In genomic region chr1:213987422-213987875, GRCh38 we compare ENCODE assay signal across 8 cellular contexts. TPM values are rescaled to one million over a fixed set of nuclear protein-coding genes. Genes with fewer than 3 reads are reported as not detected.
DNase-seq lines count a peak whose midpoint lies in the region; ATAC-seq and TF ChIP-seq lines count a peak whose summit lies in the region.

No MANE protein-coding gene starts in this region.

- intact Hi-C loops in activated CD8-positive, alpha-beta T cell treated with anti-CD3 and anti-CD28 coated beads for 36 hours (cut with micrococcal nuclease) = no loop called here
- intact Hi-C loops in left ventricle myocardium inferior (cut with micrococcal nuclease) = no loop called here

- TF ChIP-seq CTCF in activated CD8-positive, alpha-beta T cell treated with anti-CD3 and anti-CD28 coated beads for 36 hours (IDR thresholded peaks at IDR 0.05) = no peak
- no peak for TF ChIP-seq CTCF in left ventricle myocardium inferior (IDR thresholded peaks at IDR 0.05; ENCODE audit: borderline replicate concordance)

- ATAC-seq in HG03139 (IDR thresholded peaks at IDR 0.05; ENCODE audit: unreplicated experiment) = peak; percentile 32
- ATAC-seq in activated CD8-positive, alpha-beta T cell treated with anti-CD3 and anti-CD28 coated beads for 36 hours = peak; percentile 24

- H3K9me3 Mint-ChIP-seq in activated CD4-positive, alpha-beta T cell treated with anti-CD3 and anti-CD28 coated beads, Interleukin-2, amount 10 ng/mL, durations not matched to agents 7 days and 5 days = no peaks in the 10 kb centered on the region
- H3K9me3 Mint-ChIP-seq in activated CD8-positive, alpha-beta T cell treated with anti-CD3 and anti-CD28 coated beads for 36 hours = no peaks in the 10 kb centered on the region

- H3K4me1 ChIP-seq in left ventricle myocardium inferior (peaks cover 67% of the 10 kb centered on the region), skeletal muscle tissue (ENCODE audit: control insufficient read depth in 3 of 3, insufficient read depth in 3 of 3, low read length in 3 of 3) (peaks cover 15 to 30% (median 29%) of the 10 kb centered on the region in 3 donors)

- no peak for DNase-seq in activated CD4-positive, alpha-beta T cell treated with anti-CD3 and anti-CD28 coated beads, Interleukin-2, amount 10 ng/mL, durations not matched to agents 7 days and 5 days
- DNase-seq in activated CD4-positive, alpha-beta T cell treated with anti-CD3 and anti-CD28 coated beads for 4 hours = no peak
- no peak for DNase-seq in activated CD8-positive, alpha-beta T cell treated with anti-CD3 and anti-CD28 coated beads for 36 hours
- DNase-seq in left ventricle myocardium inferior (no peak), AG20443 (ENCODE audit: low spot score) (no peak), T1000 (lab: John Stamatoyannopoulos, UW) (no peak)

- peak overlapping the region; percentile 57 to 83 (median 73) for H3K9ac ChIP-seq in skeletal muscle tissue (ENCODE audit: low read depth in 1 of 3, low read length in 3 of 3)

- peaks cover 2% of the 10 kb centered on the region for H3K36me3 Mint-ChIP-seq in activated CD4-positive, alpha-beta T cell treated with anti-CD3 and anti-CD28 coated beads, Interleukin-2, amount 10 ng/mL, durations not matched to agents 7 days and 5 days (ENCODE audit: low read depth)
- no peaks in the 10 kb centered on the region for H3K36me3 Mint-ChIP-seq in activated CD8-positive, alpha-beta T cell treated with anti-CD3 and anti-CD28 coated beads for 36 hours (ENCODE audit: low read depth)

- peak overlapping the region; percentile 90 for H3K4me3 Mint-ChIP-seq in activated CD4-positive, alpha-beta T cell treated with anti-CD3 and anti-CD28 coated beads, Interleukin-2, amount 10 ng/mL, durations not matched to agents 7 days and 5 days
- peak overlapping the region; percentile 77 for H3K4me3 Mint-ChIP-seq in activated CD8-positive, alpha-beta T cell treated with anti-CD3 and anti-CD28 coated beads for 36 hours

- no peaks in the 10 kb centered on the region for H3K36me3 ChIP-seq in left ventricle myocardium inferior
- H3K36me3 ChIP-seq in skeletal muscle tissue (ENCODE audit: control insufficient read depth in 3 of 3, insufficient read depth in 3 of 3, low read length in 3 of 3) = no peaks in the 10 kb centered on the region

- peak overlapping the region; percentile 91 for H3K27ac Mint-ChIP-seq in activated CD4-positive, alpha-beta T cell treated with anti-CD3 and anti-CD28 coated beads, Interleukin-2, amount 10 ng/mL, durations not matched to agents 7 days and 5 days
- H3K27ac Mint-ChIP-seq in activated CD8-positive, alpha-beta T cell treated with anti-CD3 and anti-CD28 coated beads for 36 hours = no peak overlapping the region

- CTCF ChIA-PET in activated CD4-positive, alpha-beta T cell treated with anti-CD3 and anti-CD28 coated beads, Interleukin-2, amount 10 ng/mL, durations not matched to agents 7 days and 5 days (lab: Charles Lee) = interaction anchor here (0.7 kb wide), 1 partner anchor 225 kb away, joined by 3 read pairs; no protein-coding TSS in a partner anchor
- CTCF ChIA-PET in activated CD8-positive, alpha-beta T cell treated with anti-CD3 and anti-CD28 coated beads for 36 hours (lab: Charles Lee) = interaction anchor here (1.1 kb wide), 1 partner anchor 9 kb away, joined by 4 read pairs; no protein-coding TSS in a partner anchor

- H3K4me3 ChIP-seq in left ventricle myocardium inferior (peak overlapping the region; percentile 75), skeletal muscle tissue (ENCODE audit: low read length in 3 of 3) (peak overlapping the region; percentile 75 to 85 (median 79))

- POLR2A ChIA-PET in activated CD4-positive, alpha-beta T cell treated with anti-CD3 and anti-CD28 coated beads, Interleukin-2, amount 10 ng/mL, durations not matched to agents 7 days and 5 days (lab: Charles Lee) = interaction anchor here (0.7 kb wide), 1 partner anchor 31 kb away, joined by 3 read pairs; no protein-coding TSS in a partner anchor
- POLR2A ChIA-PET in activated CD8-positive, alpha-beta T cell treated with anti-CD3 and anti-CD28 coated beads for 36 hours (lab: Charles Lee) = no interaction called here

- H3K9me3 ChIP-seq in left ventricle myocardium inferior (replicated peaks) (no peaks in the 10 kb centered on the region), skeletal muscle tissue (ENCODE audit: control insufficient read depth in 3 of 3, low read length in 3 of 3) (no peaks in the 10 kb centered on the region)

- H3K4me1 Mint-ChIP-seq in activated CD4-positive, alpha-beta T cell treated with anti-CD3 and anti-CD28 coated beads, Interleukin-2, amount 10 ng/mL, durations not matched to agents 7 days and 5 days = peaks cover 39% of the 10 kb centered on the region
- H3K4me1 Mint-ChIP-seq in activated CD8-positive, alpha-beta T cell treated with anti-CD3 and anti-CD28 coated beads for 36 hours (ENCODE audit: low read depth) = peaks cover 29% of the 10 kb centered on the region

- H3K27me3 Mint-ChIP-seq in activated CD4-positive, alpha-beta T cell treated with anti-CD3 and anti-CD28 coated beads, Interleukin-2, amount 10 ng/mL, durations not matched to agents 7 days and 5 days = peaks cover 89% of the 10 kb centered on the region
- H3K27me3 Mint-ChIP-seq in activated CD8-positive, alpha-beta T cell treated with anti-CD3 and anti-CD28 coated beads for 36 hours = peaks cover 82% of the 10 kb centered on the region

- H3K27me3 ChIP-seq in left ventricle myocardium inferior (ENCODE audit: low read depth) (peaks cover 64% of the 10 kb centered on the region), skeletal muscle tissue (ENCODE audit: control insufficient read depth in 3 of 3, insufficient read depth in 3 of 3, low read length in 3 of 3) (peaks cover 26 to 40% (median 33%) of the 10 kb centered on the region in 3 donors)

- H3K27ac ChIP-seq in left ventricle myocardium inferior (replicated peaks) (peak overlapping the region; percentile 92), skeletal muscle tissue (ENCODE audit: low read depth, low read length) (peak overlapping the region; percentile 69)

RNA-seq across cellular contexts. Expression of gene PROX1, which starts 0.3 kb away (rescaled TPM):
- under 1 TPM; 0.02 to 0.15 TPM for total RNA-seq in activated CD4-positive, alpha-beta T cell treated with anti-CD3 and anti-CD28 coated beads, Interleukin-2, amount 10 ng/mL, durations not matched to agents 7 days and 5 days
- under 1 TPM in 1 of 2 experiments, not detected in 1; 0.09 TPM for total RNA-seq in activated CD8-positive, alpha-beta T cell treated with anti-CD3 and anti-CD28 coated beads for 36 hours
- total RNA-seq in left ventricle myocardium inferior (80.6 TPM), skeletal muscle tissue (6.3 TPM)

Comparison
In these comparisons a context has a peak if more than half of its experiments do, and no peak if none do; other contexts are left out.
1. RNA of gene PROX1, which starts 0.3 kb away (total RNA-seq): 80.6 TPM in left ventricle myocardium inferior (single experiment); 6.3 TPM in skeletal muscle tissue (single experiment), 0.02 to 0.15 TPM in activated CD4-positive, alpha-beta T cell treated with anti-CD3 and anti-CD28 coated beads, Interleukin-2, amount 10 ng/mL, durations not matched to agents 7 days and 5 days and 0.09 TPM in activated CD8-positive, alpha-beta T cell treated with anti-CD3 and anti-CD28 coated beads for 36 hours; every median in the first group is over 10 times any median in the second.